8 cellular contexts compared by ENCODE assay signal in the genomic region with DNA sequence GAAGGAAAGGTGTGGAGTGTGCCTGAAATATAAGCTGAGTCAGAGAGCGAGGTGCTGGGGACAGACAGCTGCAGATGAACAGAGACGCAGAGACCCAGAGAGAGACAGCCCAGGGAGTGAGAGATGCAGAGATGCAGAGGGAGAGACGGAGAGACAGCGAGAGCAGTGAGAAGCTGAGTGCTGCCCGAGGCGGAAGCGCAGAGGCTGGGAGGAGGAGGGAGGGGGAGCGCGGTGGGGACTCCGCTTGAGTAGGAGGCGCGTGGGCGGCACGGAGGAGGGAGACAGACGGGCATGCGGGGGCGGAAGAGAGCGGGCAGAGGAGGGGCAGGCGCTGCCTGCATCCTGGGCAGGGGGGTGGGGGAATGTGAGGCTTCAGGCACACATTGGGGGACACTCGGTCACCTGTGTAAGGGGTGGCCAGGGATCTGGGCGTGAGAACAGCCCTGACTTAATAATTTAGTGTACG. TPM values are rescaled to one million over a fixed set of nuclear protein-coding genes. Genes with fewer than 3 reads are reported as not detected.
DNase-seq lines count a peak whose midpoint lies in the region; ATAC-seq and TF ChIP-seq lines count a peak whose summit lies in the region.

No MANE protein-coding gene starts in this region.

- DNase-seq in A673 (ENCODE audit: low spot score) (peak; percentile 67), HK-2 (ENCODE audit: unreplicated experiment) (peak; percentile 59), adipocyte (ENCODE audit: low read depth) (peak; percentile 67), lung (ENCODE audit: low spot score) (peak; percentile 42), HFFc6 (no peak)
- DNase-seq in stimulated activated naive CD8-positive, alpha-beta T cell treated with anti-CD3 and anti-CD28 coated beads, Interleukin-15, amount 100 ng/mL, for 72 hours: no peak

- no peak overlapping the region for H3K27ac ChIP-seq in A673 (ENCODE audit: low read depth, low read length, poor library complexity, severe bottlenecking)
- H3K27ac ChIP-seq in lung (ENCODE audit: low read depth in 1 of 2, low read length in 1 of 2): no peak overlapping the region

- H3K27me3 Mint-ChIP-seq in stimulated activated naive CD8-positive, alpha-beta T cell treated with anti-CD3 and anti-CD28 coated beads, Interleukin-15, amount 100 ng/mL, for 72 hours: peaks cover 93% of the 10 kb centered on the region
- peaks cover 62% of the 10 kb centered on the region for H3K27me3 Mint-ChIP-seq in HFFc6 (ENCODE audit: insufficient read depth)

- H3K4me1 Mint-ChIP-seq in stimulated activated naive CD8-positive, alpha-beta T cell treated with anti-CD3 and anti-CD28 coated beads, Interleukin-15, amount 100 ng/mL, for 72 hours: peaks cover 56% of the 10 kb centered on the region
- H3K4me1 Mint-ChIP-seq in HFFc6 (ENCODE audit: low read depth): peaks cover 7% of the 10 kb centered on the region

- intact Hi-C loops in A673 (cut with micrococcal nuclease; ENCODE audit: unreplicated experiment): loop anchor here (2.0 kb wide), 1 partner anchor 69 kb away; a partner anchor contains a TSS

- H3K4me1 ChIP-seq in A673 (ENCODE audit: insufficient read depth, low read length, poor library complexity, severe bottlenecking) (peaks cover 17% of the 10 kb centered on the region), adipocyte (ENCODE audit: control insufficient read depth, insufficient read depth, low read length) (peaks cover 4% of the 10 kb centered on the region), lung (ENCODE audit: control insufficient read depth in 2 of 2, insufficient read depth in 2 of 2, low read length in 2 of 2) (peaks cover 3 to 26% of the 10 kb centered on the region in 2 donors)

- no peak overlapping the region for H3K9ac ChIP-seq in adipocyte (ENCODE audit: low read length)

- TF ChIP-seq CTCF in A673 (conservative IDR thresholded peaks at IDR 0.05; ENCODE audit: low read depth, low read length) (no peak), lung (IDR thresholded peaks at IDR 0.05; ENCODE audit: control extremely low read depth, extremely low read depth) (no peak), HFFc6 (IDR thresholded peaks at IDR 0.05) (no peak)

- peaks cover 0 to 7% of the 10 kb centered on the region in 2 donors for H3K9me3 Mint-ChIP-seq in stimulated activated naive CD8-positive, alpha-beta T cell treated with anti-CD3 and anti-CD28 coated beads, Interleukin-15, amount 100 ng/mL, for 72 hours
- no peaks in the 10 kb centered on the region; the same call in 1 of the 2 replicates for H3K9me3 Mint-ChIP-seq in HFFc6

- POLR2A ChIA-PET in A673 (lab: Charles Lee; ENCODE audit: low non-redundant PET): no interaction called here

- 3 to 4% methylated on average over 20 to 22 of the region's 22 CpGs for WGBS in lung, 2 donors

- H3K27ac Mint-ChIP-seq in stimulated activated naive CD8-positive, alpha-beta T cell treated with anti-CD3 and anti-CD28 coated beads, Interleukin-15, amount 100 ng/mL, for 72 hours: no peak overlapping the region
- H3K27ac Mint-ChIP-seq in HFFc6: no peak overlapping the region

- no peaks in the 10 kb centered on the region for H3K36me3 ChIP-seq in A673 (ENCODE audit: insufficient read depth, low read length, poor library complexity, severe bottlenecking)
- no peaks in the 10 kb centered on the region for H3K36me3 ChIP-seq in adipocyte (ENCODE audit: control insufficient read depth, insufficient read depth, low read length, severe bottlenecking)
- H3K36me3 ChIP-seq in lung (ENCODE audit: control insufficient read depth in 2 of 2, insufficient read depth in 2 of 2, low read length in 2 of 2): no peaks in the 10 kb centered on the region

- H3K4me3 Mint-ChIP-seq in stimulated activated naive CD8-positive, alpha-beta T cell treated with anti-CD3 and anti-CD28 coated beads, Interleukin-15, amount 100 ng/mL, for 72 hours: peak overlapping the region; percentile 70
- no peak overlapping the region for H3K4me3 Mint-ChIP-seq in HFFc6

- H3K27me3 ChIP-seq in A673 (replicated peaks; ENCODE audit: insufficient read depth, low read depth, low read length, poor library complexity) (peaks cover 7% of the 10 kb centered on the region), adipocyte (replicated peaks; ENCODE audit: control insufficient read depth, insufficient read depth, low read length) (peaks cover 78% of the 10 kb centered on the region), lung (ENCODE audit: control insufficient read depth, insufficient read depth) (peaks cover 10% of the 10 kb centered on the region)

- no TSS peak for BruUV-seq in A673 (replicated peaks; lab: Mats Ljungman, UMichigan)

- H3K9me3 ChIP-seq in A673 (ENCODE audit: low read depth, low read length, poor library complexity, severe bottlenecking): no peaks in the 10 kb centered on the region
- H3K9me3 ChIP-seq in adipocyte (ENCODE audit: control insufficient read depth, low read length): no peaks in the 10 kb centered on the region
- peaks cover 0 to 27% of the 10 kb centered on the region in 2 donors for H3K9me3 ChIP-seq in lung (ENCODE audit: control insufficient read depth in 2 of 2, insufficient read depth in 1 of 2, low read length in 1 of 2)

- H3K4me3 ChIP-seq in A673 (ENCODE audit: low read depth, low read length, poor library complexity, severe bottlenecking) (peak overlapping the region; percentile 20), adipocyte (ENCODE audit: low read length) (no peak overlapping the region), lung (no peak overlapping the region)

- H3K36me3 Mint-ChIP-seq in HFFc6 (ENCODE audit: low read depth): no peaks in the 10 kb centered on the region; the same call in 1 of the 2 replicates

- ATAC-seq in SK-N-SH treated with all-trans-retinoic acid at 6 μM for 48 hours (peak; percentile 71), lung (ENCODE audit: insufficient read depth, low FRiP score) (no peak), GM18873 (IDR thresholded peaks at IDR 0.05; ENCODE audit: low FRiP score, unreplicated experiment) (no peak)
- ATAC-seq in stimulated activated naive CD8-positive, alpha-beta T cell treated with anti-CD3 and anti-CD28 coated beads, Interleukin-15, amount 100 ng/mL, for 72 hours: peak; percentile 32

- CTCF ChIA-PET in A673 (lab: Charles Lee): interaction anchor here (0.7 to 1.2 kb wide), 3 partner anchors 18 to 75 kb away, joined by 3 to 14 read pairs (median 3); a partner anchor contains a TSS

TF ChIP-seq in SK-N-SH treated with all-trans-retinoic acid at 6 μM for 48 hours, 23 proteins besides CTCF, POLR2A, EP300 and RAD21 (continues in another document):
- TF ChIP-seq, protein P1, sequence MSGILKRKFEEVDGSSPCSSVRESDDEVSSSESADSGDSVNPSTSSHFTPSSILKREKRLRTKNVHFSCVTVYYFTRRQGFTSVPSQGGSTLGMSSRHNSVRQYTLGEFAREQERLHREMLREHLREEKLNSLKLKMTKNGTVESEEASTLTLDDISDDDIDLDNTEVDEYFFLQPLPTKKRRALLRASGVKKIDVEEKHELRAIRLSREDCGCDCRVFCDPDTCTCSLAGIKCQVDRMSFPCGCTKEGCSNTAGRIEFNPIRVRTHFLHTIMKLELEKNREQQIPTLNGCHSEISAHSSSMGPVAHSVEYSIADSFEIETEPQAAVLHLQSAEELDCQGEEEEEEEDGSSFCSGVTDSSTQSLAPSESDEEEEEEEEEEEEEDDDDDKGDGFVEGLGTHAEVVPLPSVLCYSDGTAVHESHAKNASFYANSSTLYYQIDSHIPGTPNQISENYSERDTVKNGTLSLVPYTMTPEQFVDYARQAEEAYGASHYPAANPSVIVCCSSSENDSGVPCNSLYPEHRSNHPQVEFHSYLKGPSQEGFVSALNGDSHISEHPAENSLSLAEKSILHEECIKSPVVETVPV (CRISPR knock-in tag; IDR thresholded peaks at IDR 0.05): no peak
- TF ChIP-seq GLIS3 (CRISPR knock-in tag; IDR thresholded peaks at IDR 0.05) (no peak), TOX (CRISPR knock-in tag; IDR thresholded peaks at IDR 0.05; ENCODE audit: borderline replicate concordance) (no peak), ZFP3 (CRISPR knock-in tag; IDR thresholded peaks at IDR 0.05) (no peak), SNAI2 (CRISPR knock-in tag; IDR thresholded peaks at IDR 0.05) (no peak), CSDC2 (CRISPR knock-in tag; IDR thresholded peaks at IDR 0.05) (no peak)
- TF ChIP-seq, protein P2, sequence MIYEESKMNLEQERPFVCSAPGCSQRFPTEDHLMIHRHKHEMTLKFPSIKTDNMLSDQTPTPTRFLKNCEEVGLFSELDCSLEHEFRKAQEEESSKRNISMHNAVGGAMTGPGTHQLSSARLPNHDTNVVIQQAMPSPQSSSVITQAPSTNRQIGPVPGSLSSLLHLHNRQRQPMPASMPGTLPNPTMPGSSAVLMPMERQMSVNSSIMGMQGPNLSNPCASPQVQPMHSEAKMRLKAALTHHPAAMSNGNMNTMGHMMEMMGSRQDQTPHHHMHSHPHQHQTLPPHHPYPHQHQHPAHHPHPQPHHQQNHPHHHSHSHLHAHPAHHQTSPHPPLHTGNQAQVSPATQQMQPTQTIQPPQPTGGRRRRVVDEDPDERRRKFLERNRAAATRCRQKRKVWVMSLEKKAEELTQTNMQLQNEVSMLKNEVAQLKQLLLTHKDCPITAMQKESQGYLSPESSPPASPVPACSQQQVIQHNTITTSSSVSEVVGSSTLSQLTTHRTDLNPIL (CRISPR knock-in tag; IDR thresholded peaks at IDR 0.05; ENCODE audit: low read depth): no peak
- TF ChIP-seq, protein P3, sequence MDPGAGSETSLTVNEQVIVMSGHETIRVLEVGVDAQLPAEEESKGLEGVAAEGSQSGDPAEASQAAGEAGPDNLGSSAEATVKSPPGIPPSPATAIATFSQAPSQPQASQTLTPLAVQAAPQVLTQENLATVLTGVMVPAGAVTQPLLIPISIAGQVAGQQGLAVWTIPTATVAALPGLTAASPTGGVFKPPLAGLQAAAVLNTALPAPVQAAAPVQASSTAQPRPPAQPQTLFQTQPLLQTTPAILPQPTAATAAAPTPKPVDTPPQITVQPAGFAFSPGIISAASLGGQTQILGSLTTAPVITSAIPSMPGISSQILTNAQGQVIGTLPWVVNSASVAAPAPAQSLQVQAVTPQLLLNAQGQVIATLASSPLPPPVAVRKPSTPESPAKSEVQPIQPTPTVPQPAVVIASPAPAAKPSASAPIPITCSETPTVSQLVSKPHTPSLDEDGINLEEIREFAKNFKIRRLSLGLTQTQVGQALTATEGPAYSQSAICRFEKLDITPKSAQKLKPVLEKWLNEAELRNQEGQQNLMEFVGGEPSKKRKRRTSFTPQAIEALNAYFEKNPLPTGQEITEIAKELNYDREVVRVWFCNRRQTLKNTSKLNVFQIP (CRISPR knock-in tag; IDR thresholded peaks at IDR 0.05; ENCODE audit: borderline replicate concordance, low read depth): no peak

RNA-seq across cellular contexts. Expression of a gene that starts 25.7 kb away (rescaled TPM):
- total RNA-seq in A673 (2021) (3.2 and 6.6 TPM in 2 replicates), lung (under 1 TPM; 0.15 to 0.26 TPM)
- under 1 TPM; 0.10 to 0.14 TPM for polyA plus RNA-seq in lung
- total RNA-seq in HFFc6 (2021; fragmentation: NEBNext Ultra II Directional; extraction: Animal tissue kit (Norgen Biotek cat#: 25700)): not detected

RNA-seq across cellular contexts. Expression of a gene that starts 26.6 kb away (rescaled TPM):
- total RNA-seq in A673 (2021) (9.6 and 21.3 TPM in 2 replicates), lung (10 to 100 TPM in 1 of 2 donors, 1 to 10 TPM in 1; 8.6 to 10.2 TPM)
- 1 to 10 TPM; 3.8 to 7.3 TPM for polyA plus RNA-seq in lung
- 10 to 100 TPM; 34.1 to 50.3 (median 46.3) TPM for total RNA-seq in HFFc6 (2021; fragmentation: NEBNext Ultra II Directional; extraction: Animal tissue kit (Norgen Biotek cat#: 25700))

RNA-seq across cellular contexts. Expression of a gene that starts 38.0 kb away (rescaled TPM):
- total RNA-seq in A673 (2021) (18.7 and 18.9 TPM in 2 replicates), lung (10 to 100 TPM in 1 of 2 donors, 1 to 10 TPM in 1; 4.6 to 13.6 TPM)
- 10 to 100 TPM; 12.1 to 15.7 TPM for polyA plus RNA-seq in lung
- 10 to 100 TPM; 11.1 to 13.6 (median 12.4) TPM for total RNA-seq in HFFc6 (2021; fragmentation: NEBNext Ultra II Directional; extraction: Animal tissue kit (Norgen Biotek cat#: 25700))

Comparison
In these comparisons a context has a peak if more than half of its experiments do, and no peak if none do; other contexts are left out.
1. DNase-seq: peak in A673 (single experiment), HK-2 (single experiment), adipocyte (single experiment) and lung (single experiment); none in stimulated activated naive CD8-positive, alpha-beta T cell treated with anti-CD3 and anti-CD28 coated beads, Interleukin-15, amount 100 ng/mL, for 72 hours (0 of 2) and HFFc6 (single experiment).
2. ATAC-seq: peak in SK-N-SH treated with all-trans-retinoic acid at 6 μM for 48 hours (single experiment) and stimulated activated naive CD8-positive, alpha-beta T cell treated with anti-CD3 and anti-CD28 coated beads, Interleukin-15, amount 100 ng/mL, for 72 hours (single experiment); none in lung (single experiment) and GM18873 (single experiment).